8 cellular contexts compared by ENCODE assay signal in the genomic region with DNA sequence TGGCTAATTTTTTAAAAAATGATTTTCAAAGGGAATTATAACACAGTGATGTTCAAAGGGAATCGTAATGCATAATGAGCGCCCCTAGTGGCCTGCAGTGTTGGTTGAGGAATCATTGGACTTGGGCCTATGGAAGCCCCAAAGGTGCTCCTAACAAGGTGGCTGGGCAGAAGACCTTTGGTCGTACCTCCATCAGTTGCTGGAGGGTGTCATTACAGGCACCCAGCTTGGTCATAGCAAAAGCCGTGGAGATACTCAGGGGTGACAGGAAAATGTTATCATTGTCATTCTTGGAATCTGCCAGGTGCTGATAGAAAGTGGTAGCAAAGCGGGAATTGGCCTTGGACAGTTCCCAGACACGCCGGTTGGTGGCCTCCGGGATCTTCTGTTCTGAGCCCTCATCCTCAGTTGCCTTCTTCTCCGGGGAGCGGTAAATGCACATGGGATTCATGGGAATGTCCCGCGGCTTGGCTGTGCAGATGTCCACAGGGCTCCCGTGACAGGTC. TPM values are rescaled to one million over a fixed set of nuclear protein-coding genes. Genes with fewer than 3 reads are reported as not detected.
DNase-seq lines count a peak whose midpoint lies in the region; ATAC-seq, FAIRE-seq and TF ChIP-seq lines count a peak whose summit lies in the region.

No MANE protein-coding gene starts in this region.

- no peaks in the 10 kb centered on the region for H3K9me1 ChIP-seq in K562 (ENCODE audit: control insufficient read depth, insufficient read depth, low read length)

- H3K4me2 ChIP-seq in K562 (ENCODE audit: insufficient read depth, low read length) = no peak overlapping the region
- no peak overlapping the region for H3K4me2 ChIP-seq in osteoblast (ENCODE audit: insufficient read depth, low read length)

- H3K9me3 ChIP-seq in K562 (replicated peaks; ENCODE audit: control insufficient read depth, insufficient read depth, low read depth, low read length) (no peaks in the 10 kb centered on the region), osteoblast (ENCODE audit: low read depth, low read length) (no peaks in the 10 kb centered on the region)

- no peaks in the 10 kb centered on the region for H4K20me1 ChIP-seq in K562 (replicated peaks; ENCODE audit: control insufficient read depth, insufficient read depth, low read length)
- no peaks in the 10 kb centered on the region for H4K20me1 ChIP-seq in osteoblast (ENCODE audit: insufficient read depth, low read length)

- no peak overlapping the region for H3K27ac ChIP-seq in K562 (ENCODE audit: extremely low read depth, low read depth, low read length)
- no peak overlapping the region for H3K27ac ChIP-seq in osteoblast (ENCODE audit: low read depth, low read length)
- H3K27ac ChIP-seq in substantia nigra (ENCODE audit: low read depth, low read length, poor library complexity, severe bottlenecking) = no peak overlapping the region

- no peak overlapping the region for H3K4me3 ChIP-seq in K562
- no peak overlapping the region for H3K4me3 ChIP-seq in osteoblast (ENCODE audit: insufficient read depth, low read length)

- H3K36me3 ChIP-seq in K562 (ENCODE audit: control insufficient read depth, insufficient read depth, low read length) (no peaks in the 10 kb centered on the region), osteoblast (ENCODE audit: insufficient read depth, low read length) (no peaks in the 10 kb centered on the region)

- intact Hi-C loops in K562 (cut with micrococcal nuclease) = loop anchor here (2.0 to 5.0 kb wide), 3 partner anchors 46 to 482 kb away; a partner anchor contains a TSS

- TF ChIP-seq EP300 in K562 (IDR thresholded peaks at IDR 0.05; ENCODE audit: low read length) = 0 out of 2 replicates have a peak, but pooled peaks have one; percentile 15

- TF ChIP-seq POLR2A in K562 (conservative IDR thresholded peaks at IDR 0.05) = no peak

- CTCF ChIA-PET in K562 (lab: Yijun Ruan, JAX; ENCODE audit: low intra/inter-chr PET ratio) = no interaction called here

- BruUV-seq in K562 (replicated peaks; lab: Mats Ljungman, UMichigan) = no TSS peak

- H3K79me2 ChIP-seq in K562 (ENCODE audit: control insufficient read depth, insufficient read depth, low read length) (no peaks in the 10 kb centered on the region), osteoblast (ENCODE audit: insufficient read depth, low read length) (no peaks in the 10 kb centered on the region)

- H3K27me3 ChIP-seq in K562 (ENCODE audit: control insufficient read depth in 2 of 2, insufficient read depth in 2 of 2, low read length in 2 of 2) (no peaks in the 10 kb centered on the region), osteoblast (ENCODE audit: insufficient read depth, low read length) (no peaks in the 10 kb centered on the region)

- FAIRE-seq in K562 (lab: Jason Lieb, UNC) = peak; percentile 80

- DNase-seq in stimulated activated naive CD4-positive, alpha-beta T cell treated with Interleukin-2 at 50 U/mL for 16 hours (lab: John Stamatoyannopoulos, UW) = peak; percentile 8
- DNase-seq in stimulated activated naive CD4-positive, alpha-beta T cell (lab: John Stamatoyannopoulos, UW) = no peak
- DNase-seq in NCI-H526 treated with DMSO at 0.1 percent for 48 hours (lab: John Stamatoyannopoulos, UW) = peak; percentile 48
- DNase-seq in K562 (ENCODE audit: extremely low read depth in 1 of 4, low spot score in 3 of 4) = peak; percentile 74 to 81 (median 76)
- peak; percentile 79 for DNase-seq in osteoblast (ENCODE audit: insufficient read length, low spot score, missing footprints)
- DNase-seq in NOMO-1 treated with DMSO at 0.1 percent for 48 hours (lab: John Stamatoyannopoulos, UW; ENCODE audit: unreplicated experiment) = no peak
- DNase-seq in substantia nigra (lab: John Stamatoyannopoulos, UW) = no peak

- ATAC-seq in K562 (peak; percentile 88), GM18511 (IDR thresholded peaks at IDR 0.05; ENCODE audit: unreplicated experiment) (no peak)

- H3K4me1 ChIP-seq in K562 (replicated peaks in 1 of 2; ENCODE audit: control insufficient read depth in 2 of 2, insufficient read depth in 2 of 2, low read length in 2 of 2) (peaks cover 4 to 20% of the 10 kb centered on the region in 2 experiments; a peak in 4 of 5 replicates), osteoblast (ENCODE audit: insufficient read depth, low read length) (no peaks in the 10 kb centered on the region)

- in situ Hi-C loops in K562 (cut with MboI) = no loop called here

- H2AFZ ChIP-seq in K562 (ENCODE audit: low read depth, low read length) (peak overlapping the region; percentile 6; the same call in 1 of the 2 replicates), osteoblast (ENCODE audit: low read length) (no peak overlapping the region)

- POLR2A ChIA-PET in K562 (lab: Yijun Ruan, JAX) = interaction anchor here (1.1 kb wide), 1 partner anchor 12 kb away, joined by 3 read pairs; no protein-coding TSS in a partner anchor

- peak; percentile 12 to 61; a peak in 2 of 4 replicates for TF ChIP-seq RAD21 in K562 (CRISPR knock-in tag; conservative IDR thresholded peaks at IDR 0.05 in 1 of 2, IDR thresholded peaks at IDR 0.05 in 1 of 2)

- no peak overlapping the region for H3K9ac ChIP-seq in K562 (ENCODE audit: insufficient read depth in 1 of 2, low read depth in 2 of 2, low read length in 2 of 2)

- TF ChIP-seq CTCF in K562 (IDR thresholded peaks at IDR 0.05 in 2 of 3, conservative IDR thresholded peaks at IDR 0.05 in 1 of 3; ENCODE audit: insufficient read depth in 2 of 3, low read depth in 1 of 3, low read length in 3 of 3) (peak; percentile 72 to 93 (median 82)), osteoblast (IDR thresholded peaks at IDR 0.05; ENCODE audit: extremely low read depth, low read depth, low read length) (peak; percentile 65)

- 42% methylated on average over 13 of the region's 13 CpGs for WGBS in K562 (ENCODE audit: insufficient coverage, low coverage, missing lambda C conversion rate)

RNA-seq across cellular contexts. Expression of a gene that starts 2.7 kb away (rescaled TPM):
- 0.30 TPM in 1 of 2 replicates, not detected in the other for total RNA-seq in K562 (2011; cell fraction: chromatin; rRNA removed; ENCODE audit: low replicate concordance)
- total RNA-seq in K562 (2011; cell fraction: nucleolus; rRNA removed) = 0.33 and 0.39 TPM in 2 replicates
- 0.59 TPM in 1 of 2 replicates, not detected in the other for total RNA-seq in K562 (2011; cell fraction: nucleoplasm; rRNA removed)
- 0.20 and 0.50 TPM in 2 replicates for total RNA-seq in K562 (2014; rRNA removed)
- total RNA-seq in K562 (2014; rRNA removed; fragmentation: Illumina TruSeq; extraction: Trizol) = 0.25 and 0.38 TPM in 2 replicates
- total RNA-seq in K562 (2015; rRNA removed; fragmentation: Illumina TruSeq; extraction: Trizol) = 1.2 and 1.6 TPM in 2 replicates
- 0.62 and 1.1 TPM in 2 replicates for total RNA-seq in K562 (2021)
- 0.07 and 0.45 TPM in 2 replicates for polyA plus RNA-seq in K562 (2011; rRNA removed)
- 0.10 TPM in 1 of 2 replicates, not detected in the other for polyA plus RNA-seq in K562 (2011; cell fraction: cytosol; rRNA removed)
- polyA plus RNA-seq in K562 (2011; cell fraction: nucleus; rRNA removed) = 0.21 and 0.49 TPM in 2 replicates
- polyA plus RNA-seq in K562 (2012) = 0.35 and 27.1 TPM in 2 replicates
- polyA plus RNA-seq in K562 (2014; fragmentation: Illumina TruSeq; extraction: Trizol) = 0.58 and 0.77 TPM in 2 replicates
- under 1 TPM; 0.35 to 0.67 TPM for polyA plus RNA-seq in K562 (2014; fragmentation: Nextera tagmentation; extraction: Ambion mirVana)
- polyA plus RNA-seq in K562 (2014; rRNA removed) = 0.50 TPM in 1 of 2 replicates, not detected in the other
- 0.11 and 0.33 TPM in 2 replicates for polyA minus RNA-seq in K562 (2011; rRNA and poly(A)+ RNA removed)
- polyA minus RNA-seq in K562 (2011; cell fraction: cytosol; rRNA and poly(A)+ RNA removed) = not detected in 2 replicates
- 0.33 TPM in 1 of 2 replicates, not detected in the other for polyA minus RNA-seq in K562 (2011; cell fraction: nucleus; rRNA and poly(A)+ RNA removed)
- under 0.01 TPM in 1 of 2 replicates, not detected in the other for total RNA-seq in osteoblast

RNA-seq across cellular contexts. Expression of a gene that starts 46.2 kb away (rescaled TPM):
- total RNA-seq in K562 (2011; cell fraction: chromatin; rRNA removed; ENCODE audit: low replicate concordance) = 16.8 and 28.1 TPM in 2 replicates
- 4.8 and 7.9 TPM in 2 replicates for total RNA-seq in K562 (2011; cell fraction: nucleolus; rRNA removed)
- 16.1 and 25.3 TPM in 2 replicates for total RNA-seq in K562 (2011; cell fraction: nucleoplasm; rRNA removed)
- total RNA-seq in K562 (2014; rRNA removed) (5.3 and 5.4 TPM in 2 replicates), K562 (2014; rRNA removed; fragmentation: Illumina TruSeq; extraction: Trizol) (13.9 and 15.2 TPM in 2 replicates), K562 (2015; rRNA removed; fragmentation: Illumina TruSeq; extraction: Trizol) (10.9 and 11.6 TPM in 2 replicates), K562 (2021) (10.2 and 10.5 TPM in 2 replicates), osteoblast (10.3 and 10.5 TPM in 2 replicates)
- polyA plus RNA-seq in K562 (2011; rRNA removed) (6.7 and 8.2 TPM in 2 replicates), K562 (2014; fragmentation: Illumina TruSeq; extraction: Trizol) (4.3 and 5.1 TPM in 2 replicates), K562 (2014; fragmentation: Nextera tagmentation; extraction: Ambion mirVana) (1 to 10 TPM; 1.3 TPM), K562 (2014; rRNA removed) (3.7 and 3.8 TPM in 2 replicates)
- polyA plus RNA-seq in K562 (2011; cell fraction: cytosol; rRNA removed) = 2.1 and 4.0 TPM in 2 replicates
- 9.4 and 12.8 TPM in 2 replicates for polyA plus RNA-seq in K562 (2011; cell fraction: nucleus; rRNA removed)
- polyA plus RNA-seq in K562 (2012) = 2.3 and 3.8 TPM in 2 replicates
- polyA minus RNA-seq in K562 (2011; rRNA and poly(A)+ RNA removed) = 22.3 and 30.3 TPM in 2 replicates
- polyA minus RNA-seq in K562 (2011; cell fraction: cytosol; rRNA and poly(A)+ RNA removed) = 6.2 TPM in 2 replicates
- polyA minus RNA-seq in K562 (2011; cell fraction: nucleus; rRNA and poly(A)+ RNA removed) = 9.8 and 22.7 TPM in 2 replicates

RNA-seq across cellular contexts. Expression of a gene that starts 46.6 kb away (rescaled TPM):
- total RNA-seq in K562 (2011; cell fraction: chromatin; rRNA removed; ENCODE audit: low replicate concordance) = 3,291 and 4,051 TPM in 2 replicates
- total RNA-seq in K562 (2011; cell fraction: nucleolus; rRNA removed) = 2,385 and 2,511 TPM in 2 replicates
- 3,147 and 3,351 TPM in 2 replicates for total RNA-seq in K562 (2011; cell fraction: nucleoplasm; rRNA removed)
- total RNA-seq in K562 (2014; rRNA removed) = 547 and 565 TPM in 2 replicates
- total RNA-seq in K562 (2014; rRNA removed; fragmentation: Illumina TruSeq; extraction: Trizol) = 1,258 and 1,263 TPM in 2 replicates
- 875 and 924 TPM in 2 replicates for total RNA-seq in K562 (2015; rRNA removed; fragmentation: Illumina TruSeq; extraction: Trizol)
- 775 and 809 TPM in 2 replicates for total RNA-seq in K562 (2021)
- polyA plus RNA-seq in K562 (2011; rRNA removed) = 1,860 and 2,716 TPM in 2 replicates
- polyA plus RNA-seq in K562 (2011; cell fraction: cytosol; rRNA removed) = 538 and 2,020 TPM in 2 replicates
- polyA plus RNA-seq in K562 (2011; cell fraction: nucleus; rRNA removed) = 1,867 and 3,313 TPM in 2 replicates
- polyA plus RNA-seq in K562 (2012) = 995 and 1,637 TPM in 2 replicates
- 986 and 1,046 TPM in 2 replicates for polyA plus RNA-seq in K562 (2014; fragmentation: Illumina TruSeq; extraction: Trizol)
- 1,000 to 10,000 TPM in 1 of 2 experiments, 100 to 1,000 TPM in 1; 891 to 1,006 TPM for polyA plus RNA-seq in K562 (2014; fragmentation: Nextera tagmentation; extraction: Ambion mirVana)
- 1,150 and 1,154 TPM in 2 replicates for polyA plus RNA-seq in K562 (2014; rRNA removed)
- 1,267 and 1,500 TPM in 2 replicates for polyA minus RNA-seq in K562 (2011; rRNA and poly(A)+ RNA removed)
- 631 and 789 TPM in 2 replicates for polyA minus RNA-seq in K562 (2011; cell fraction: cytosol; rRNA and poly(A)+ RNA removed)
- 1,499 and 2,416 TPM in 2 replicates for polyA minus RNA-seq in K562 (2011; cell fraction: nucleus; rRNA and poly(A)+ RNA removed)
- total RNA-seq in osteoblast = 177 and 220 TPM in 2 replicates

Comparison
In these comparisons a context has a peak if more than half of its experiments do, and no peak if none do; other contexts are left out.
1. DNase-seq: peak in stimulated activated naive CD4-positive, alpha-beta T cell treated with Interleukin-2 at 50 U/mL for 16 hours (single experiment), NCI-H526 treated with DMSO at 0.1 percent for 48 hours (single experiment), K562 (4 of 4) and osteoblast (single experiment); none in stimulated activated naive CD4-positive, alpha-beta T cell (0 of 6), NOMO-1 treated with DMSO at 0.1 percent for 48 hours (single experiment) and substantia nigra (0 of 49).